Comparison of ENCODE assay signal across 26 cellular contexts in genomic region chr10:71028066-71028465, GRCh38.
"Had no signal": no experiment of that assay in that cellular context is flagged by ENCODE, and none has a peak within 500 bp of the region (broad histone marks: within the 10 kb centered on the region; RNA-seq: fewer than 3 reads in every experiment).

No MANE protein-coding gene starts in this region.

- ATAC-seq: heart right ventricle; mucosa of descending colon; naive thymus-derived CD4-positive, alpha-beta T cell; natural killer cell treated with Interleukin-12 subunit alpha and Interleukin-12 subunit beta and Interleukin-15 and Interleukin-18, amount 100 ng/mL, for 72 hours; stimulated activated memory B cell treated with anti-CD40 and anti-IgM and Interleukin-4, amounts not matched to agents 10 μg/mL and 1 μg/mL and 100 μg/mL, for 72 hours; stimulated activated naive CD8-positive, alpha-beta T cell treated with anti-CD3 and anti-CD28 coated beads, Interleukin-15, amount 100 ng/mL, for 72 hours had no signal

- DNase-seq: heart right ventricle; islet precursor cell; left ventricle myocardium inferior; midbrain; mucosa of descending colon; naive thymus-derived CD4-positive, alpha-beta T cell; ovary; retina; right cardiac atrium; sigmoid colon; small intestine; stimulated activated CD4-positive, alpha-beta T cell treated with anti-CD3 and anti-CD28 coated beads, Interleukin-1b, Interleukin-23, amount 100 ng/mL, for 48 hours; stimulated activated CD4-positive, alpha-beta T cell treated with anti-CD3 and anti-CD28 coated beads, Interleukin-2, amount 100 ng/mL, for 48 hours; stimulated activated CD4-positive, alpha-beta T cell treated with anti-CD3 and anti-CD28 coated beads, Interleukin-4, amount 100 ng/mL, for 4 hours; stimulated activated CD8-positive, alpha-beta memory T cell treated with anti-CD3 and anti-CD28 coated beads, Interleukin-4, amount 100 ng/mL, for 48 hours; stimulated activated naive CD4-positive, alpha-beta T cell treated with Interleukin-2 at 50 U/mL for 16 hours; stimulated activated naive CD8-positive, alpha-beta T cell treated with anti-CD3 and anti-CD28 coated beads, Interleukin-15, amount 100 ng/mL, for 72 hours; substantia nigra; testis; thyroid gland; transverse colon; uterus had no signal

- H3K9me3 ChIP-seq: heart right ventricle, left ventricle myocardium inferior, mucosa of descending colon, ovary, prostate gland, sigmoid colon, testis, thyroid gland, transverse colon, uterus had no signal

- H3K4me1 ChIP-seq: prostate gland, sigmoid colon, testis, thyroid gland, transverse colon, uterus had no signal

- H3K36me3 ChIP-seq: heart right ventricle, left ventricle myocardium inferior, ovary, prostate gland, sigmoid colon, thyroid gland, transverse colon, uterus had no signal

- H3K27me3 ChIP-seq: hepatocyte, ovary, sigmoid colon, testis, thyroid gland, transverse colon, uterus had no signal

- H3K4me3 ChIP-seq: heart right ventricle, hepatocyte, left ventricle myocardium inferior, mucosa of descending colon, ovary, prostate gland, sigmoid colon, testis, thyroid gland, transverse colon, uterus had no signal

- H3K27ac ChIP-seq: heart right ventricle, hepatocyte, left ventricle myocardium inferior, ovary, prostate gland, sigmoid colon, testis, thyroid gland, transverse colon, uterus had no signal
